10 cellular contexts compared by ENCODE assay signal in genomic region chr15:30922469-30923311, GRCh38. TPM values are rescaled to one million over a fixed set of nuclear protein-coding genes. Genes with fewer than 3 reads are reported as not detected.
DNase-seq lines count a peak whose midpoint lies in the region; ATAC-seq and TF ChIP-seq lines count a peak whose summit lies in the region.
"Had no signal": no experiment of that assay in that cellular context is flagged by ENCODE, and none has a peak within 500 bp of the region (broad histone marks: within the 10 kb centered on the region; RNA-seq: fewer than 3 reads in every experiment).

No MANE protein-coding gene starts in this region.

- peak overlapping the region; percentile 97 for H3K27ac ChIP-seq in HUES48 (ENCODE audit: low read depth, low read length)
- H3K27ac ChIP-seq in tibial artery = no peak overlapping the region
- H3K27ac ChIP-seq: testis had no signal

- peak overlapping the region; percentile 40 for H3K9ac ChIP-seq in HUES48 (ENCODE audit: low read depth, low read length)

- H3K4me3 ChIP-seq in HUES48 (ENCODE audit: low read depth, low read length) (peak overlapping the region; percentile 25), tibial artery (no peak overlapping the region)
- H3K4me3 ChIP-seq: testis had no signal

- peaks cover 7% of the 10 kb centered on the region for H3K4me1 Mint-ChIP-seq in stimulated activated memory B cell treated with anti-CD40 and anti-IgM and Interleukin-4, amounts not matched to agents 10 μg/mL and 1 μg/mL and 100 μg/mL, for 72 hours
- no peaks in the 10 kb centered on the region for H3K4me1 Mint-ChIP-seq in activated CD4-positive, alpha-beta T cell treated with anti-CD3 and anti-CD28 coated beads, Interleukin-2, amount 10 ng/mL, durations not matched to agents 24 days and 14 days

- H3K4me1 ChIP-seq in HUES48 (ENCODE audit: control insufficient read depth, insufficient read depth, low read length) (peaks cover 31% of the 10 kb centered on the region), tibial artery (no peaks in the 10 kb centered on the region)

- intact Hi-C loops in tibial artery (cut with DNase I; ENCODE audit: low total_unique reads) = no loop called here
- intact Hi-C loops in activated CD4-positive, alpha-beta T cell treated with anti-CD3 and anti-CD28 coated beads, Interleukin-2, amount 10 ng/mL, durations not matched to agents 24 days and 14 days (cut with micrococcal nuclease) = no loop called here

- ATAC-seq in stimulated activated memory B cell treated with anti-CD40 and anti-IgM and Interleukin-4, amounts not matched to agents 10 μg/mL and 1 μg/mL and 100 μg/mL, for 72 hours = no peak

- H3K27me3 ChIP-seq in HUES48 (ENCODE audit: control insufficient read depth, insufficient read depth, low read length) (no peaks in the 10 kb centered on the region), tibial artery (no peaks in the 10 kb centered on the region)
- H3K27me3 ChIP-seq: testis had no signal

- H3K27ac Mint-ChIP-seq in stimulated activated memory B cell treated with anti-CD40 and anti-IgM and Interleukin-4, amounts not matched to agents 10 μg/mL and 1 μg/mL and 100 μg/mL, for 72 hours = peak overlapping the region; percentile 7
- no peak overlapping the region for H3K27ac Mint-ChIP-seq in activated CD4-positive, alpha-beta T cell treated with anti-CD3 and anti-CD28 coated beads, Interleukin-2, amount 10 ng/mL, durations not matched to agents 24 days and 14 days

- H3K9me3 Mint-ChIP-seq in stimulated activated memory B cell treated with anti-CD40 and anti-IgM and Interleukin-4, amounts not matched to agents 10 μg/mL and 1 μg/mL and 100 μg/mL, for 72 hours = no peaks in the 10 kb centered on the region
- no peaks in the 10 kb centered on the region for H3K9me3 Mint-ChIP-seq in activated CD4-positive, alpha-beta T cell treated with anti-CD3 and anti-CD28 coated beads, Interleukin-2, amount 10 ng/mL, durations not matched to agents 24 days and 14 days

- H3K36me3 ChIP-seq in HUES48 (ENCODE audit: control insufficient read depth, insufficient read depth, low read length) (peaks cover 70% of the 10 kb centered on the region), tibial artery (peaks cover 26 to 95% (median 86%) of the 10 kb centered on the region in 3 donors)

- H3K36me3 Mint-ChIP-seq in stimulated activated memory B cell treated with anti-CD40 and anti-IgM and Interleukin-4, amounts not matched to agents 10 μg/mL and 1 μg/mL and 100 μg/mL, for 72 hours = peaks cover 73% of the 10 kb centered on the region
- H3K36me3 Mint-ChIP-seq in activated CD4-positive, alpha-beta T cell treated with anti-CD3 and anti-CD28 coated beads, Interleukin-2, amount 10 ng/mL, durations not matched to agents 24 days and 14 days (ENCODE audit: low read depth) = peaks cover 41% of the 10 kb centered on the region

- DNase-seq in dermis blood vessel endothelial cell = peak; percentile 77
- peak; percentile 93 for DNase-seq in islet precursor cell
- no peak for DNase-seq in tibial artery
- no peak for DNase-seq in activated CD4-positive, alpha-beta T cell treated with anti-CD3 and anti-CD28 coated beads, Interleukin-2, amount 10 ng/mL, durations not matched to agents 24 days and 14 days
- DNase-seq in NCI-H1092 treated with DMSO at 0.1 percent for 48 hours (lab: John Stamatoyannopoulos, UW) = no peak
- no peak for DNase-seq in DMS 273 (lab: John Stamatoyannopoulos, UW; ENCODE audit: unreplicated experiment)
- DNase-seq: OCI-M1, testis had no signal

- TF ChIP-seq CTCF in tibial artery (IDR thresholded peaks at IDR 0.05) = no peak

- H3K4me3 Mint-ChIP-seq in stimulated activated memory B cell treated with anti-CD40 and anti-IgM and Interleukin-4, amounts not matched to agents 10 μg/mL and 1 μg/mL and 100 μg/mL, for 72 hours = no peak overlapping the region
- H3K4me3 Mint-ChIP-seq in activated CD4-positive, alpha-beta T cell treated with anti-CD3 and anti-CD28 coated beads, Interleukin-2, amount 10 ng/mL, durations not matched to agents 24 days and 14 days = no peak overlapping the region

- H3K27me3 Mint-ChIP-seq in stimulated activated memory B cell treated with anti-CD40 and anti-IgM and Interleukin-4, amounts not matched to agents 10 μg/mL and 1 μg/mL and 100 μg/mL, for 72 hours = no peaks in the 10 kb centered on the region
- H3K27me3 Mint-ChIP-seq in activated CD4-positive, alpha-beta T cell treated with anti-CD3 and anti-CD28 coated beads, Interleukin-2, amount 10 ng/mL, durations not matched to agents 24 days and 14 days = no peaks in the 10 kb centered on the region

- no peaks in the 10 kb centered on the region for H3K9me3 ChIP-seq in HUES48 (ENCODE audit: control insufficient read depth, insufficient read depth, low read length)
- H3K9me3 ChIP-seq in tibial artery = no peaks in the 10 kb centered on the region
- H3K9me3 ChIP-seq: testis had no signal

RNA-seq across cellular contexts. Expression of gene FAN1, which starts 19.0 kb away (rescaled TPM):
- 12.6 and 15.3 TPM in 2 replicates for total RNA-seq in dermis blood vessel endothelial cell
- 29.4 and 31.2 TPM in 2 replicates for total RNA-seq in activated CD4-positive, alpha-beta T cell treated with anti-CD3 and anti-CD28 coated beads, Interleukin-2, amount 10 ng/mL, durations not matched to agents 24 days and 14 days

Comparison
In these comparisons a context has a peak if more than half of its experiments do, and no peak if none do; other contexts are left out.
1. DNase-seq: peak in dermis blood vessel endothelial cell (single experiment) and islet precursor cell (single experiment); none in tibial artery (0 of 2), activated CD4-positive, alpha-beta T cell treated with anti-CD3 and anti-CD28 coated beads, Interleukin-2, amount 10 ng/mL, durations not matched to agents 24 days and 14 days (single experiment), NCI-H1092 treated with DMSO at 0.1 percent for 48 hours (single experiment) and DMS 273 (single experiment).